In the genomic region with DNA sequence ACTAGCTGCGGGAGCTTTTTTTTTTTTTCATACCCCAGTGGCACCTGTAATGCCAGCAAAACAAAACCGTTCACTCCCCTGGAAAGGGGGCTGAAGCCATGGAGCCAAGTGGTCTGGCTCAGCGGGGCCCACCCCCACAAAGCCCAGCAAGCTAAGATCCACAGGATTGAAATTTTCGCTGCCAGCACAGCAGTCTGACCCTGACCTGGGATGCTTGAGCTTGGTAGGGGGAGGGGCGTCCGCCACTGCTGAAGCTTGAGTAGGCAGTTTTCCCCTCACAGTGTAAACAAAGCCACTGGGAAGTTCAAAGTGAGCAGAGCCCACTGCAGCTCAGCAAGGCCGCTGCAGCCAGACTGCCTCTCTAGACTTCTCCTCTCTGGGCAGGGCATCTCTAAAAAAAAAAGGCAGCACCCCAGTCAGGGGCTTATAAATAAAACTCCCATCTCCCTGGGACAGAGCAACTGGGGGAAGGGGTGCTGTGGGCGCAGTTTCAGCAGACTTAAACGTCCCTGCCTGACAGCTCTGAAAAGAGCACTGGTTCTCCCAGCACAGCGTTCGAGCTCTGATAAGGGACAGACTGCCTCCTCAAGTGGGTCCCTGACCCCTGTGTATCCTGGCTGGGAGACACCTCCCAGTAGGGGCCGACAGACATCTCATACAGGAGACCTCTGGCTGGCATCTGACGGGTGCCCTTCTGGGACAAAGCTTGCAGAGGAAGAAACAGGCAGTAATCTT, we compare ENCODE assay signal across 1 cellular context.
TF ChIP-seq lines count a peak whose summit lies in the region.

No MANE protein-coding gene starts in this region.

TF ChIP-seq in HepG2, 621 proteins besides CTCF, POLR2A, EP300 and RAD21 (continued from another document and continues in another):
- TF ChIP-seq, protein P1, sequence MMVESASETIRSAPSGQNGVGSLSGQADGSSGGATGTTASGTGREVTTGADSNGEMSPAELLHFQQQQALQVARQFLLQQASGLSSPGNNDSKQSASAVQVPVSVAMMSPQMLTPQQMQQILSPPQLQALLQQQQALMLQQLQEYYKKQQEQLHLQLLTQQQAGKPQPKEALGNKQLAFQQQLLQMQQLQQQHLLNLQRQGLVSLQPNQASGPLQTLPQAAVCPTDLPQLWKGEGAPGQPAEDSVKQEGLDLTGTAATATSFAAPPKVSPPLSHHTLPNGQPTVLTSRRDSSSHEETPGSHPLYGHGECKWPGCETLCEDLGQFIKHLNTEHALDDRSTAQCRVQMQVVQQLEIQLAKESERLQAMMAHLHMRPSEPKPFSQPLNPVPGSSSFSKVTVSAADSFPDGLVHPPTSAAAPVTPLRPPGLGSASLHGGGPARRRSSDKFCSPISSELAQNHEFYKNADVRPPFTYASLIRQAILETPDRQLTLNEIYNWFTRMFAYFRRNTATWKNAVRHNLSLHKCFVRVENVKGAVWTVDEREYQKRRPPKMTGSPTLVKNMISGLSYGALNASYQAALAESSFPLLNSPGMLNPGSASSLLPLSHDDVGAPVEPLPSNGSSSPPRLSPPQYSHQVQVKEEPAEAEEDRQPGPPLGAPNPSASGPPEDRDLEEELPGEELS (CRISPR knock-in tag; IDR thresholded peaks at IDR 0.05), result peak; percentile 87
- TF ChIP-seq ZNF850 (CRISPR knock-in tag; conservative IDR thresholded peaks at IDR 0.05) (no peak), SMARCE1 (IDR thresholded peaks at IDR 0.05; ENCODE audit: borderline replicate concordance) (no peak), ISL2 (CRISPR knock-in tag; IDR thresholded peaks at IDR 0.05) (0 out of 2 replicates have a peak, but pooled peaks have one; percentile 16), MZF1 (CRISPR knock-in tag; IDR thresholded peaks at IDR 0.05; ENCODE audit: borderline replicate concordance) (no peak), ZNF264 (CRISPR knock-in tag; IDR thresholded peaks at IDR 0.05) (peak; percentile 44; the same call in 1 of the 2 replicates), ZNF121 (CRISPR knock-in tag; IDR thresholded peaks at IDR 0.05) (no peak), MAFF (IDR thresholded peaks at IDR 0.05; ENCODE audit: low read depth, low read length) (peak; percentile 72), ZNF292 (CRISPR knock-in tag; IDR thresholded peaks at IDR 0.05; ENCODE audit: borderline replicate concordance, low read depth) (peak; percentile 98), ZNF713 (CRISPR knock-in tag; IDR thresholded peaks at IDR 0.05) (no peak)
- TF ChIP-seq, protein P2, sequence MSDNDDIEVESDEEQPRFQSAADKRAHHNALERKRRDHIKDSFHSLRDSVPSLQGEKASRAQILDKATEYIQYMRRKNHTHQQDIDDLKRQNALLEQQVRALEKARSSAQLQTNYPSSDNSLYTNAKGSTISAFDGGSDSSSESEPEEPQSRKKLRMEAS (IDR thresholded peaks at IDR 0.05), result 0 out of 2 replicates have a peak, but pooled peaks have one; percentile 33
- TF ChIP-seq, protein P3, sequence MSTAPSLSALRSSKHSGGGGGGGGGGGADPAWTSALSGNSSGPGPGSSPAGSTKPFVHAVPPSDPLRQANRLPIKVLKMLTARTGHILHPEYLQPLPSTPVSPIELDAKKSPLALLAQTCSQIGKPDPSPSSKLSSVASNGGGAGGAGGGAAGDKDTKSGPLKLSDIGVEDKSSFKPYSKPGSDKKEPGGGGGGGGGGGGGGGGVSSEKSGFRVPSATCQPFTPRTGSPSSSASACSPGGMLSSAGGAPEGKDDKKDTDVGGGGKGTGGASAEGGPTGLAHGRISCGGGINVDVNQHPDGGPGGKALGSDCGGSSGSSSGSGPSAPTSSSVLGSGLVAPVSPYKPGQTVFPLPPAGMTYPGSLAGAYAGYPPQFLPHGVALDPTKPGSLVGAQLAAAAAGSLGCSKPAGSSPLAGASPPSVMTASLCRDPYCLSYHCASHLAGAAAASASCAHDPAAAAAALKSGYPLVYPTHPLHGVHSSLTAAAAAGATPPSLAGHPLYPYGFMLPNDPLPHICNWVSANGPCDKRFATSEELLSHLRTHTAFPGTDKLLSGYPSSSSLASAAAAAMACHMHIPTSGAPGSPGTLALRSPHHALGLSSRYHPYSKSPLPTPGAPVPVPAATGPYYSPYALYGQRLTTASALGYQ (CRISPR knock-in tag; IDR thresholded peaks at IDR 0.05), result 0 out of 2 replicates have a peak, but pooled peaks have one; percentile 29
- TF ChIP-seq, protein P4, sequence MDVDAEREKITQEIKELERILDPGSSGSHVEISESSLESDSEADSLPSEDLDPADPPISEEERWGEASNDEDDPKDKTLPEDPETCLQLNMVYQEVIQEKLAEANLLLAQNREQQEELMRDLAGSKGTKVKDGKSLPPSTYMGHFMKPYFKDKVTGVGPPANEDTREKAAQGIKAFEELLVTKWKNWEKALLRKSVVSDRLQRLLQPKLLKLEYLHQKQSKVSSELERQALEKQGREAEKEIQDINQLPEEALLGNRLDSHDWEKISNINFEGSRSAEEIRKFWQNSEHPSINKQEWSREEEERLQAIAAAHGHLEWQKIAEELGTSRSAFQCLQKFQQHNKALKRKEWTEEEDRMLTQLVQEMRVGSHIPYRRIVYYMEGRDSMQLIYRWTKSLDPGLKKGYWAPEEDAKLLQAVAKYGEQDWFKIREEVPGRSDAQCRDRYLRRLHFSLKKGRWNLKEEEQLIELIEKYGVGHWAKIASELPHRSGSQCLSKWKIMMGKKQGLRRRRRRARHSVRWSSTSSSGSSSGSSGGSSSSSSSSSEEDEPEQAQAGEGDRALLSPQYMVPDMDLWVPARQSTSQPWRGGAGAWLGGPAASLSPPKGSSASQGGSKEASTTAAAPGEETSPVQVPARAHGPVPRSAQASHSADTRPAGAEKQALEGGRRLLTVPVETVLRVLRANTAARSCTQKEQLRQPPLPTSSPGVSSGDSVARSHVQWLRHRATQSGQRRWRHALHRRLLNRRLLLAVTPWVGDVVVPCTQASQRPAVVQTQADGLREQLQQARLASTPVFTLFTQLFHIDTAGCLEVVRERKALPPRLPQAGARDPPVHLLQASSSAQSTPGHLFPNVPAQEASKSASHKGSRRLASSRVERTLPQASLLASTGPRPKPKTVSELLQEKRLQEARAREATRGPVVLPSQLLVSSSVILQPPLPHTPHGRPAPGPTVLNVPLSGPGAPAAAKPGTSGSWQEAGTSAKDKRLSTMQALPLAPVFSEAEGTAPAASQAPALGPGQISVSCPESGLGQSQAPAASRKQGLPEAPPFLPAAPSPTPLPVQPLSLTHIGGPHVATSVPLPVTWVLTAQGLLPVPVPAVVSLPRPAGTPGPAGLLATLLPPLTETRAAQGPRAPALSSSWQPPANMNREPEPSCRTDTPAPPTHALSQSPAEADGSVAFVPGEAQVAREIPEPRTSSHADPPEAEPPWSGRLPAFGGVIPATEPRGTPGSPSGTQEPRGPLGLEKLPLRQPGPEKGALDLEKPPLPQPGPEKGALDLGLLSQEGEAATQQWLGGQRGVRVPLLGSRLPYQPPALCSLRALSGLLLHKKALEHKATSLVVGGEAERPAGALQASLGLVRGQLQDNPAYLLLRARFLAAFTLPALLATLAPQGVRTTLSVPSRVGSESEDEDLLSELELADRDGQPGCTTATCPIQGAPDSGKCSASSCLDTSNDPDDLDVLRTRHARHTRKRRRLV (CRISPR knock-in tag; IDR thresholded peaks at IDR 0.05), result no peak
- TF ChIP-seq, protein P5, sequence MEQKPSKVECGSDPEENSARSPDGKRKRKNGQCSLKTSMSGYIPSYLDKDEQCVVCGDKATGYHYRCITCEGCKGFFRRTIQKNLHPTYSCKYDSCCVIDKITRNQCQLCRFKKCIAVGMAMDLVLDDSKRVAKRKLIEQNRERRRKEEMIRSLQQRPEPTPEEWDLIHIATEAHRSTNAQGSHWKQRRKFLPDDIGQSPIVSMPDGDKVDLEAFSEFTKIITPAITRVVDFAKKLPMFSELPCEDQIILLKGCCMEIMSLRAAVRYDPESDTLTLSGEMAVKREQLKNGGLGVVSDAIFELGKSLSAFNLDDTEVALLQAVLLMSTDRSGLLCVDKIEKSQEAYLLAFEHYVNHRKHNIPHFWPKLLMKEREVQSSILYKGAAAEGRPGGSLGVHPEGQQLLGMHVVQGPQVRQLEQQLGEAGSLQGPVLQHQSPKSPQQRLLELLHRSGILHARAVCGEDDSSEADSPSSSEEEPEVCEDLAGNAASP (CRISPR knock-in tag; IDR thresholded peaks at IDR 0.05; ENCODE audit: borderline replicate concordance), result peak; percentile 94; the same call in 1 of the 2 replicates
- TF ChIP-seq, protein P6, sequence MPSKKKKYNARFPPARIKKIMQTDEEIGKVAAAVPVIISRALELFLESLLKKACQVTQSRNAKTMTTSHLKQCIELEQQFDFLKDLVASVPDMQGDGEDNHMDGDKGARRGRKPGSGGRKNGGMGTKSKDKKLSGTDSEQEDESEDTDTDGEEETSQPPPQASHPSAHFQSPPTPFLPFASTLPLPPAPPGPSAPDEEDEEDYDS (CRISPR knock-in tag; IDR thresholded peaks at IDR 0.05), result no peak
- TF ChIP-seq, protein P7, sequence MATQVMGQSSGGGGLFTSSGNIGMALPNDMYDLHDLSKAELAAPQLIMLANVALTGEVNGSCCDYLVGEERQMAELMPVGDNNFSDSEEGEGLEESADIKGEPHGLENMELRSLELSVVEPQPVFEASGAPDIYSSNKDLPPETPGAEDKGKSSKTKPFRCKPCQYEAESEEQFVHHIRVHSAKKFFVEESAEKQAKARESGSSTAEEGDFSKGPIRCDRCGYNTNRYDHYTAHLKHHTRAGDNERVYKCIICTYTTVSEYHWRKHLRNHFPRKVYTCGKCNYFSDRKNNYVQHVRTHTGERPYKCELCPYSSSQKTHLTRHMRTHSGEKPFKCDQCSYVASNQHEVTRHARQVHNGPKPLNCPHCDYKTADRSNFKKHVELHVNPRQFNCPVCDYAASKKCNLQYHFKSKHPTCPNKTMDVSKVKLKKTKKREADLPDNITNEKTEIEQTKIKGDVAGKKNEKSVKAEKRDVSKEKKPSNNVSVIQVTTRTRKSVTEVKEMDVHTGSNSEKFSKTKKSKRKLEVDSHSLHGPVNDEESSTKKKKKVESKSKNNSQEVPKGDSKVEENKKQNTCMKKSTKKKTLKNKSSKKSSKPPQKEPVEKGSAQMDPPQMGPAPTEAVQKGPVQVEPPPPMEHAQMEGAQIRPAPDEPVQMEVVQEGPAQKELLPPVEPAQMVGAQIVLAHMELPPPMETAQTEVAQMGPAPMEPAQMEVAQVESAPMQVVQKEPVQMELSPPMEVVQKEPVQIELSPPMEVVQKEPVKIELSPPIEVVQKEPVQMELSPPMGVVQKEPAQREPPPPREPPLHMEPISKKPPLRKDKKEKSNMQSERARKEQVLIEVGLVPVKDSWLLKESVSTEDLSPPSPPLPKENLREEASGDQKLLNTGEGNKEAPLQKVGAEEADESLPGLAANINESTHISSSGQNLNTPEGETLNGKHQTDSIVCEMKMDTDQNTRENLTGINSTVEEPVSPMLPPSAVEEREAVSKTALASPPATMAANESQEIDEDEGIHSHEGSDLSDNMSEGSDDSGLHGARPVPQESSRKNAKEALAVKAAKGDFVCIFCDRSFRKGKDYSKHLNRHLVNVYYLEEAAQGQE (IDR thresholded peaks at IDR 0.05; ENCODE audit: borderline replicate concordance in 1 of 2, low read depth in 1 of 2, low read length in 2 of 2), result no peak
- TF ChIP-seq, protein P8, sequence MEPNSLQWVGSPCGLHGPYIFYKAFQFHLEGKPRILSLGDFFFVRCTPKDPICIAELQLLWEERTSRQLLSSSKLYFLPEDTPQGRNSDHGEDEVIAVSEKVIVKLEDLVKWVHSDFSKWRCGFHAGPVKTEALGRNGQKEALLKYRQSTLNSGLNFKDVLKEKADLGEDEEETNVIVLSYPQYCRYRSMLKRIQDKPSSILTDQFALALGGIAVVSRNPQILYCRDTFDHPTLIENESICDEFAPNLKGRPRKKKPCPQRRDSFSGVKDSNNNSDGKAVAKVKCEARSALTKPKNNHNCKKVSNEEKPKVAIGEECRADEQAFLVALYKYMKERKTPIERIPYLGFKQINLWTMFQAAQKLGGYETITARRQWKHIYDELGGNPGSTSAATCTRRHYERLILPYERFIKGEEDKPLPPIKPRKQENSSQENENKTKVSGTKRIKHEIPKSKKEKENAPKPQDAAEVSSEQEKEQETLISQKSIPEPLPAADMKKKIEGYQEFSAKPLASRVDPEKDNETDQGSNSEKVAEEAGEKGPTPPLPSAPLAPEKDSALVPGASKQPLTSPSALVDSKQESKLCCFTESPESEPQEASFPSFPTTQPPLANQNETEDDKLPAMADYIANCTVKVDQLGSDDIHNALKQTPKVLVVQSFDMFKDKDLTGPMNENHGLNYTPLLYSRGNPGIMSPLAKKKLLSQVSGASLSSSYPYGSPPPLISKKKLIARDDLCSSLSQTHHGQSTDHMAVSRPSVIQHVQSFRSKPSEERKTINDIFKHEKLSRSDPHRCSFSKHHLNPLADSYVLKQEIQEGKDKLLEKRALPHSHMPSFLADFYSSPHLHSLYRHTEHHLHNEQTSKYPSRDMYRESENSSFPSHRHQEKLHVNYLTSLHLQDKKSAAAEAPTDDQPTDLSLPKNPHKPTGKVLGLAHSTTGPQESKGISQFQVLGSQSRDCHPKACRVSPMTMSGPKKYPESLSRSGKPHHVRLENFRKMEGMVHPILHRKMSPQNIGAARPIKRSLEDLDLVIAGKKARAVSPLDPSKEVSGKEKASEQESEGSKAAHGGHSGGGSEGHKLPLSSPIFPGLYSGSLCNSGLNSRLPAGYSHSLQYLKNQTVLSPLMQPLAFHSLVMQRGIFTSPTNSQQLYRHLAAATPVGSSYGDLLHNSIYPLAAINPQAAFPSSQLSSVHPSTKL (CRISPR knock-in tag; IDR thresholded peaks at IDR 0.05), result peak; percentile 88
- TF ChIP-seq, protein P9, sequence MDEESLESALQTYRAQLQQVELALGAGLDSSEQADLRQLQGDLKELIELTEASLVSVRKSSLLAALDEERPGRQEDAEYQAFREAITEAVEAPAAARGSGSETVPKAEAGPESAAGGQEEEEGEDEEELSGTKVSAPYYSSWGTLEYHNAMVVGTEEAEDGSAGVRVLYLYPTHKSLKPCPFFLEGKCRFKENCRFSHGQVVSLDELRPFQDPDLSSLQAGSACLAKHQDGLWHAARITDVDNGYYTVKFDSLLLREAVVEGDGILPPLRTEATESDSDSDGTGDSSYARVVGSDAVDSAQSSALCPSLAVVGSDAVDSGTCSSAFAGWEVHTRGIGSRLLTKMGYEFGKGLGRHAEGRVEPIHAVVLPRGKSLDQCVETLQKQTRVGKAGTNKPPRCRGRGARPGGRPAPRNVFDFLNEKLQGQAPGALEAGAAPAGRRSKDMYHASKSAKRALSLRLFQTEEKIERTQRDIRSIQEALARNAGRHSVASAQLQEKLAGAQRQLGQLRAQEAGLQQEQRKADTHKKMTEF (CRISPR knock-in tag; IDR thresholded peaks at IDR 0.05), result peak; percentile 49; the same call in 1 of the 2 replicates
